9 cellular contexts compared by ENCODE assay signal in the genomic region with DNA sequence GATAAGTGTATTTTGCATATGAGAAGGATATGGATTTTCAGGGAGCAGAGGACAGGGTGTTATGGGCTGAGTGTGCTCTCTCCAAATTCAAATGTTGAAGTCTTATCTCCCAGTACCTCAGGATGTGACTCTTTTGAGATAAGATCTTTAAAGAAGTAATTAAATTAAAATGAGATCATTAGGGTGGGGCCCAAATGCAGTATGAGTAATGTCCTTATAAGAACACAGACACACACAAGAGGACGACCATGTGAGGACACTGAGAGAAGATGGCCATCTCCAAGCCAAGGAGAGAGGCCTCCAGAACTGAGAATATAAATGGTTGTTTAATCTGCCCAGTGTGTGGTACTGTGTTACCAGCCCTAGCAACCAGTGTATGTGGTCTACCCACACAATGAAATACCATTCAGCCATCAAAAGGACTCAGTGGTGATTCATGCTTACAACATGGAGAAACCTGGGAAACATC. TPM values are rescaled to one million over a fixed set of nuclear protein-coding genes. Genes with fewer than 3 reads are reported as not detected.
DNase-seq lines count a peak whose midpoint lies in the region; ATAC-seq and TF ChIP-seq lines count a peak whose summit lies in the region.
"Not testable (repeated sequence)": the region's sequence is repeated elsewhere in the genome, so short reads cannot be mapped to it uniquely, and the experiment has no call there.
"Had no signal": no experiment of that assay in that cellular context is flagged by ENCODE, and none has a peak within 500 bp of the region (broad histone marks: within the 10 kb centered on the region; RNA-seq: fewer than 3 reads in every experiment).

No MANE protein-coding gene starts in this region.

- peak overlapping the region; percentile 43 for H3K27ac ChIP-seq in smooth muscle cell (ENCODE audit: low read depth)

- not testable (repeated sequence) for H3K79me2 ChIP-seq in smooth muscle cell (ENCODE audit: low read depth)

- not testable (repeated sequence) for H3K4me2 ChIP-seq in smooth muscle cell

- not testable (repeated sequence) for H3K36me3 Mint-ChIP-seq in activated T-cell treated with anti-CD3 and anti-CD28 coated beads, Interleukin-2, amount 50 U/mL, for 72 hours (ENCODE audit: insufficient read depth in 2 of 2)

- H3K27ac Mint-ChIP-seq in activated T-cell treated with anti-CD3 and anti-CD28 coated beads, Interleukin-2, amount 50 U/mL, for 72 hours, result not testable (repeated sequence)

- H3K4me3 ChIP-seq in smooth muscle cell, result not testable (repeated sequence)

- 67% methylated on average over 1 of the region's 1 CpG for WGBS in smooth muscle cell (ENCODE audit: low lambda C conversion rate)

- not testable (repeated sequence) for H3K27me3 Mint-ChIP-seq in activated T-cell treated with anti-CD3 and anti-CD28 coated beads, Interleukin-2, amount 50 U/mL, for 72 hours (ENCODE audit: low read depth)

- not testable (repeated sequence) for H4K20me1 ChIP-seq in smooth muscle cell (ENCODE audit: low read depth)

- not testable (repeated sequence) for H2AFZ ChIP-seq in smooth muscle cell (ENCODE audit: low read depth)

- not testable (repeated sequence) for H3K9me3 Mint-ChIP-seq in activated T-cell treated with anti-CD3 and anti-CD28 coated beads, Interleukin-2, amount 50 U/mL, for 72 hours

- not testable (repeated sequence) for H3K36me3 ChIP-seq in smooth muscle cell (ENCODE audit: low read depth)

- not testable (repeated sequence) for H3K4me3 Mint-ChIP-seq in activated T-cell treated with anti-CD3 and anti-CD28 coated beads, Interleukin-2, amount 50 U/mL, for 72 hours

- H3F3A ChIP-seq in smooth muscle cell (ENCODE audit: low read depth), result not testable (repeated sequence)

- not testable (repeated sequence) for H3K4me1 Mint-ChIP-seq in activated T-cell treated with anti-CD3 and anti-CD28 coated beads, Interleukin-2, amount 50 U/mL, for 72 hours (ENCODE audit: low read depth)

- not testable (repeated sequence) for H3K9me3 ChIP-seq in smooth muscle cell (replicated peaks; ENCODE audit: low read depth)

- ATAC-seq in activated T-cell treated with anti-CD3 and anti-CD28 coated beads, Interleukin-2, amount 50 U/mL, for 72 hours (replicated peaks in 1 of 2), result peak; percentile 15 to 27

- TF ChIP-seq CTCF in smooth muscle cell (IDR thresholded peaks at IDR 0.05; ENCODE audit: borderline replicate concordance, insufficient read depth, poor library complexity, severe bottlenecking), result not testable (repeated sequence)

- not testable (repeated sequence) for H3K27me3 ChIP-seq in smooth muscle cell (ENCODE audit: low read depth)

- H3K9ac ChIP-seq in smooth muscle cell (ENCODE audit: low read depth), result not testable (repeated sequence)

- peak; percentile 61 for DNase-seq in Daoy (ENCODE audit: low read depth)
- DNase-seq in HT1080 (ENCODE audit: low read depth), result peak; percentile 63
- peak; percentile 30 for DNase-seq in RKO (ENCODE audit: low spot score)
- DNase-seq in activated T-cell treated with anti-CD3 and anti-CD28 coated beads, Interleukin-2, amount 50 U/mL, for 72 hours; smooth muscle cell (lab: John Stamatoyannopoulos, UW; ENCODE audit: unreplicated experiment): not testable (repeated sequence)
- peak; percentile 20 for DNase-seq in dermis blood vessel endothelial cell
- peak; percentile 29 for DNase-seq in iris pigment epithelial cell (ENCODE audit: low read depth)

- not testable (repeated sequence) for H3K4me1 ChIP-seq in smooth muscle cell (ENCODE audit: low read depth)

RNA-seq across cellular contexts. Expression of a gene that starts 20.8 kb away (rescaled TPM):
- not detected in 2 replicates for total RNA-seq in Daoy (2014; rRNA removed; shearing (Covaris generic))
- not detected in 2 replicates for total RNA-seq in HT1080 (2014; rRNA removed; shearing (Covaris generic))
- not detected in 2 replicates for polyA plus RNA-seq in HT1080 (2015; cell fraction: cytosol; rRNA removed)
- not detected in 2 replicates for polyA plus RNA-seq in HT1080 (2015; cell fraction: nucleus; rRNA removed)
- total RNA-seq in activated T-cell treated with anti-CD3 and anti-CD28 coated beads, Interleukin-2, amount 50 U/mL, for 72 hours, result 1 to 10 TPM; 2.5 to 3.3 TPM
- total RNA-seq in dermis blood vessel endothelial cell (0.51 and 1.7 TPM in 2 replicates), smooth muscle cell (4.0 and 4.5 TPM in 2 replicates)
- 2.8 and 3.4 TPM in 2 replicates for polyA plus RNA-seq in smooth muscle cell
- total RNA-seq: fibroblast of villous mesenchyme, posterior vena cava had no signal

RNA-seq across cellular contexts. Expression of a gene that starts 58.9 kb away (rescaled TPM):
- 20.2 and 21.5 TPM in 2 replicates for total RNA-seq in Daoy (2014; rRNA removed; shearing (Covaris generic))
- total RNA-seq in HT1080 (2014; rRNA removed; shearing (Covaris generic)), result 22.9 and 23.6 TPM in 2 replicates
- 13.2 and 17.0 TPM in 2 replicates for polyA plus RNA-seq in HT1080 (2015; cell fraction: cytosol; rRNA removed)
- polyA plus RNA-seq in HT1080 (2015; cell fraction: nucleus; rRNA removed), result 36.6 and 41.3 TPM in 2 replicates
- total RNA-seq in activated T-cell treated with anti-CD3 and anti-CD28 coated beads, Interleukin-2, amount 50 U/mL, for 72 hours, result 10 to 100 TPM; 29.6 to 34.8 TPM
- 28.9 and 33.4 TPM in 2 replicates for total RNA-seq in dermis blood vessel endothelial cell
- total RNA-seq in smooth muscle cell, result 15.2 and 18.5 TPM in 2 replicates
- polyA plus RNA-seq in smooth muscle cell, result 9.9 and 16.7 TPM in 2 replicates
